ENCODE assay signal across 8 cellular contexts in genomic region chr2:63050916-63051794, GRCh38. TPM values are rescaled to one million over a fixed set of nuclear protein-coding genes. Genes with fewer than 3 reads are reported as not detected.
DNase-seq lines count a peak whose midpoint lies in the region; ATAC-seq, FAIRE-seq and TF ChIP-seq lines count a peak whose summit lies in the region.

No MANE protein-coding gene starts in this region.

- peaks cover 6 to 9% of the 10 kb centered on the region in 2 donors for H3K4me1 ChIP-seq in small intestine (ENCODE audit: control insufficient read depth in 2 of 2, insufficient read depth in 1 of 2, low read depth in 1 of 2, low read length in 1 of 2)

- H3K4me3 ChIP-seq in iPS-11a (ENCODE audit: low read depth, low read length), result peak overlapping the region; percentile 57
- H3K4me3 ChIP-seq in small intestine (ENCODE audit: low read depth in 1 of 2, low read length in 2 of 2), result peak overlapping the region in 1 of 2 donors; percentile 49

- TF ChIP-seq CTCF in activated CD8-positive, alpha-beta T cell treated with anti-CD3 and anti-CD28 coated beads for 36 hours (IDR thresholded peaks at IDR 0.05), result no peak

- H3K27me3 ChIP-seq in small intestine (ENCODE audit: control insufficient read depth in 2 of 2, insufficient read depth in 2 of 2, low read length in 2 of 2), result peaks cover 27 to 72% of the 10 kb centered on the region in 2 donors

- H3K4me3 Mint-ChIP-seq in activated naive CD4-positive, alpha-beta T cell treated with anti-CD3 and anti-CD28 coated beads for 36 hours, result peak overlapping the region; percentile 75
- H3K4me3 Mint-ChIP-seq in activated CD8-positive, alpha-beta T cell treated with anti-CD3 and anti-CD28 coated beads for 36 hours, result peak overlapping the region; percentile 65

- POLR2A ChIA-PET in activated CD8-positive, alpha-beta T cell treated with anti-CD3 and anti-CD28 coated beads for 36 hours (lab: Charles Lee), result interaction anchor here (0.6 kb wide), 1 partner anchor 510 kb away, joined by 3 read pairs; no protein-coding TSS in a partner anchor

- H3K9me3 Mint-ChIP-seq in activated naive CD4-positive, alpha-beta T cell treated with anti-CD3 and anti-CD28 coated beads for 36 hours, result no peaks in the 10 kb centered on the region
- no peaks in the 10 kb centered on the region for H3K9me3 Mint-ChIP-seq in activated CD8-positive, alpha-beta T cell treated with anti-CD3 and anti-CD28 coated beads for 36 hours

- intact Hi-C loops in activated naive CD4-positive, alpha-beta T cell treated with anti-CD3 and anti-CD28 coated beads for 36 hours (cut with micrococcal nuclease), result loop anchor here (1.0 to 10.0 kb wide), 6 partner anchors 7 to 791 kb away; partner anchors contain the start of genes EHBP1, TMEM17 and UGP2
- intact Hi-C loops in activated CD8-positive, alpha-beta T cell treated with anti-CD3 and anti-CD28 coated beads for 36 hours (cut with micrococcal nuclease), result no loop called here

- no peaks in the 10 kb centered on the region for H3K36me3 Mint-ChIP-seq in activated naive CD4-positive, alpha-beta T cell treated with anti-CD3 and anti-CD28 coated beads for 36 hours (ENCODE audit: low read depth)
- H3K36me3 Mint-ChIP-seq in activated CD8-positive, alpha-beta T cell treated with anti-CD3 and anti-CD28 coated beads for 36 hours (ENCODE audit: low read depth), result no peaks in the 10 kb centered on the region

- DNase-seq in activated naive CD4-positive, alpha-beta T cell treated with anti-CD3 and anti-CD28 coated beads for 36 hours, result peak; percentile 8
- DNase-seq in activated naive CD4-positive, alpha-beta T cell treated with Interleukin-2 at 50 U/mL for 16 hours, result no peak
- peak; percentile 24 for DNase-seq in activated CD8-positive, alpha-beta T cell treated with anti-CD3 and anti-CD28 coated beads for 36 hours
- peak; percentile 8 for DNase-seq in stimulated activated naive CD8-positive, alpha-beta T cell treated with anti-CD3 and anti-CD28 coated beads, Interleukin-15, Interleukin-2, amounts not matched to agents 100 U/mL and 50 U/mL, for 24 hours
- DNase-seq in small intestine (no peak), germinal center (ENCODE audit: low spot score) (no peak)

- H3K4me1 Mint-ChIP-seq in activated naive CD4-positive, alpha-beta T cell treated with anti-CD3 and anti-CD28 coated beads for 36 hours (ENCODE audit: low read depth), result peaks cover 67% of the 10 kb centered on the region
- peaks cover 63% of the 10 kb centered on the region for H3K4me1 Mint-ChIP-seq in activated CD8-positive, alpha-beta T cell treated with anti-CD3 and anti-CD28 coated beads for 36 hours (ENCODE audit: low read depth)

- CTCF ChIA-PET in activated naive CD4-positive, alpha-beta T cell treated with anti-CD3 and anti-CD28 coated beads for 36 hours (lab: Charles Lee), result interaction anchor here (0.6 kb wide), 1 partner anchor 224 kb away, joined by 3 read pairs; no protein-coding TSS in a partner anchor
- CTCF ChIA-PET in activated CD8-positive, alpha-beta T cell treated with anti-CD3 and anti-CD28 coated beads for 36 hours (lab: Charles Lee), result no interaction called here

- no peak overlapping the region for H3K27ac Mint-ChIP-seq in activated naive CD4-positive, alpha-beta T cell treated with anti-CD3 and anti-CD28 coated beads for 36 hours
- H3K27ac Mint-ChIP-seq in activated CD8-positive, alpha-beta T cell treated with anti-CD3 and anti-CD28 coated beads for 36 hours, result no peak overlapping the region

- H3K27ac ChIP-seq in small intestine (ENCODE audit: low read depth in 1 of 2, low read length in 1 of 2), result no peak overlapping the region

- WGBS in small intestine, 3 donors, result 2 to 4% (median 2%) methylated on average over 47 to 50 of the region's 50 CpGs

- H3K27me3 Mint-ChIP-seq in activated naive CD4-positive, alpha-beta T cell treated with anti-CD3 and anti-CD28 coated beads for 36 hours (ENCODE audit: low read depth), result peaks cover 81% of the 10 kb centered on the region
- H3K27me3 Mint-ChIP-seq in activated CD8-positive, alpha-beta T cell treated with anti-CD3 and anti-CD28 coated beads for 36 hours, result peaks cover 85% of the 10 kb centered on the region

- peak; percentile 19 for ATAC-seq in HG03025 (IDR thresholded peaks at IDR 0.05; ENCODE audit: low FRiP score, unreplicated experiment)
- ATAC-seq in activated CD8-positive, alpha-beta T cell treated with anti-CD3 and anti-CD28 coated beads for 36 hours, result no peak
- ATAC-seq in stimulated activated naive CD8-positive, alpha-beta T cell treated with anti-CD3 and anti-CD28 coated beads, Interleukin-15, Interleukin-2, amounts not matched to agents 100 U/mL and 50 U/mL, for 24 hours, result no peak

- no peak for FAIRE-seq in small intestine (lab: Jason Lieb, UNC)

- no peaks in the 10 kb centered on the region for H3K36me3 ChIP-seq in small intestine (ENCODE audit: control insufficient read depth in 2 of 2, insufficient read depth in 2 of 2, low read length in 2 of 2)

- no peaks in the 10 kb centered on the region for H3K9me3 ChIP-seq in small intestine (ENCODE audit: control insufficient read depth, low read depth)

RNA-seq across cellular contexts. Expression of gene OTX1, which starts 0.5 kb away (rescaled TPM):
- not detected for total RNA-seq in activated naive CD4-positive, alpha-beta T cell treated with anti-CD3 and anti-CD28 coated beads for 36 hours
- total RNA-seq in activated CD8-positive, alpha-beta T cell treated with anti-CD3 and anti-CD28 coated beads for 36 hours, result not detected
- polyA plus RNA-seq in small intestine, result not detected

Comparison
In these comparisons a context has a peak if more than half of its experiments do, and no peak if none do; other contexts are left out.
1. DNase-seq: peak in activated naive CD4-positive, alpha-beta T cell treated with anti-CD3 and anti-CD28 coated beads for 36 hours (single experiment), activated CD8-positive, alpha-beta T cell treated with anti-CD3 and anti-CD28 coated beads for 36 hours (single experiment) and stimulated activated naive CD8-positive, alpha-beta T cell treated with anti-CD3 and anti-CD28 coated beads, Interleukin-15, Interleukin-2, amounts not matched to agents 100 U/mL and 50 U/mL, for 24 hours (single experiment); none in activated naive CD4-positive, alpha-beta T cell treated with Interleukin-2 at 50 U/mL for 16 hours (single experiment), small intestine (single experiment) and germinal center (single experiment).